In genomic region chr16:67959520-67959919, GRCh38 we compare ENCODE assay signal across 14 cellular contexts. TPM values are rescaled to one million over a fixed set of nuclear protein-coding genes. Genes with fewer than 3 reads are reported as not detected.
DNase-seq lines count a peak whose midpoint lies in the region; ATAC-seq and TF ChIP-seq lines count a peak whose summit lies in the region.
"Had no signal": no experiment of that assay in that cellular context is flagged by ENCODE, and none has a peak within 500 bp of the region (broad histone marks: within the 10 kb centered on the region; RNA-seq: fewer than 3 reads in every experiment).

No MANE protein-coding gene starts in this region.

- intact Hi-C loops in Right ventricle myocardium superior (cut with DNase I) (no loop called here), posterior vena cava (cut with DNase I) (no loop called here)

- peaks cover 48% of the 10 kb centered on the region for H3K79me2 ChIP-seq in ACC112 (ENCODE audit: control insufficient read depth, insufficient read depth, low read length, unreplicated experiment)

- no peaks in the 10 kb centered on the region for H3K27me3 ChIP-seq in ACC112 (ENCODE audit: insufficient read depth, low read length)

- H3K36me3 ChIP-seq in ACC112 (ENCODE audit: insufficient read depth, low read length), result peaks cover 36% of the 10 kb centered on the region; the same call in 1 of the 2 replicates

- ATAC-seq in Right ventricle myocardium superior (ENCODE audit: poor library complexity) (peak; percentile 65), GM18873 (IDR thresholded peaks at IDR 0.05; ENCODE audit: low FRiP score, unreplicated experiment) (no peak)
- ATAC-seq: naive thymus-derived CD4-positive, alpha-beta T cell had no signal

- no peak for TF ChIP-seq CTCF in WI38 (IDR thresholded peaks at IDR 0.05; ENCODE audit: low read depth, low read length)

- H3K4me3 ChIP-seq in ACC112 (ENCODE audit: low read depth, low read length) (peak overlapping the region; percentile 36; the same call in 1 of the 2 replicates), WI38 (ENCODE audit: low read depth, low read length) (peak overlapping the region; percentile 5; the same call in 1 of the 2 replicates)

- H3K27ac ChIP-seq in ACC112 (ENCODE audit: low read depth, low read length), result peak overlapping the region; percentile 68

- DNase-seq in Right ventricle myocardium superior (peak; percentile 85), posterior vena cava (ENCODE audit: low spot score) (peak; percentile 94), GOT3 (lab: John Stamatoyannopoulos, UW) (no peak), KG1 (lab: John Stamatoyannopoulos, UW) (no peak)
- no peak for DNase-seq in activated CD4-positive, CD25-positive, alpha-beta regulatory T cell (lab: John Stamatoyannopoulos, UW)
- DNase-seq: KBM-7; naive thymus-derived CD4-positive, alpha-beta T cell; NCI-H446; stimulated activated CD4-positive, alpha-beta T cell treated with anti-CD3 and anti-CD28 coated beads, Interleukin-2, amount 100 ng/mL, for 24 hours had no signal

- peaks cover 42% of the 10 kb centered on the region for H3K4me1 ChIP-seq in ACC112 (ENCODE audit: control insufficient read depth, insufficient read depth, low read length, unreplicated experiment)

- H2AFZ ChIP-seq in ACC112 (ENCODE audit: low read length, unreplicated experiment), result no peak overlapping the region

RNA-seq across cellular contexts. Expression of gene SLC12A4, which starts 8.9 kb away (rescaled TPM):
- total RNA-seq in Right ventricle myocardium superior (84.3 TPM), posterior vena cava (10 to 100 TPM; 82.6 to 90.1 TPM)

RNA-seq across cellular contexts. Expression of gene LCAT, which starts 15.6 kb away (rescaled TPM):
- 21.4 TPM for total RNA-seq in Right ventricle myocardium superior
- total RNA-seq in posterior vena cava, result 10 to 100 TPM; 19.2 to 29.8 TPM

RNA-seq across cellular contexts. Expression of gene DPEP3, which starts 20.8 kb away (rescaled TPM):
- total RNA-seq in Right ventricle myocardium superior (not detected), posterior vena cava (not detected)
- total RNA-seq: bronchial epithelial cell, urinary bladder had no signal

RNA-seq across cellular contexts. Expression of gene PSMB10, which starts 22.9 kb away (rescaled TPM):
- total RNA-seq in Right ventricle myocardium superior, result 59.0 TPM
- total RNA-seq in posterior vena cava, result 10 to 100 TPM; 30.4 to 31.8 TPM

RNA-seq across cellular contexts. Expression of gene CTRL, which starts 27.9 kb away (rescaled TPM):
- total RNA-seq in Right ventricle myocardium superior (0.78 TPM), posterior vena cava (1 to 10 TPM; 1.1 to 1.2 TPM)
- total RNA-seq: urinary bladder had no signal

Comparison
In these comparisons a context has a peak if more than half of its experiments do, and no peak if none do; other contexts are left out.
1. DNase-seq: peak in Right ventricle myocardium superior (single experiment) and posterior vena cava (single experiment); none in GOT3 (single experiment), KG1 (single experiment) and activated CD4-positive, CD25-positive, alpha-beta regulatory T cell (0 of 4).